34 cellular contexts compared by ENCODE assay signal in genomic region chr17:7094661-7095064, GRCh38. TPM values are rescaled to one million over a fixed set of nuclear protein-coding genes. Genes with fewer than 3 reads are reported as not detected.
DNase-seq lines count a peak whose midpoint lies in the region; ATAC-seq and TF ChIP-seq lines count a peak whose summit lies in the region.
"Had no signal": no experiment of that assay in that cellular context is flagged by ENCODE, and none has a peak within 500 bp of the region (broad histone marks: within the 10 kb centered on the region; RNA-seq: fewer than 3 reads in every experiment).

No MANE protein-coding gene starts in this region.

- H3K27ac ChIP-seq in upper lobe of right lung = no peak overlapping the region
- H3K27ac ChIP-seq: parathyroid adenoma, testis, uterus had no signal

- ATAC-seq in activated B cell treated with CpG ODN at 0.5 μM for 24 hours (ENCODE audit: low read depth) (no peak), naive B cell (ENCODE audit: low read depth in 2 of 2) (no peak), upper lobe of right lung (peak; percentile 11)
- ATAC-seq: activated CD8-positive, alpha-beta memory T cell treated with anti-CD3 and anti-CD28 coated beads, Interleukin-2, amount 10 ng/mL, durations not matched to agents 7 days and 5 days; body of pancreas; K562; stimulated activated effector memory CD8-positive, alpha-beta T cell treated with anti-CD3 and anti-CD28 coated beads, Interleukin-12 subunit alpha, Interleukin-12 subunit beta, amount 100 ng/mL, for 72 hours; WTC11 had no signal

- H3K4me1 Mint-ChIP-seq in activated B cell treated with CpG ODN at 0.5 μM for 24 hours (peaks cover 41% of the 10 kb centered on the region), naive B cell (peaks cover 27 to 55% (median 34%) of the 10 kb centered on the region in 3 donors)
- H3K4me1 Mint-ChIP-seq: activated CD8-positive, alpha-beta memory T cell treated with anti-CD3 and anti-CD28 coated beads, Interleukin-2, amount 10 ng/mL, durations not matched to agents 7 days and 5 days had no signal

- no peaks in the 10 kb centered on the region for H3K36me3 ChIP-seq in upper lobe of right lung
- H3K36me3 ChIP-seq: adrenal gland, HAP-1, uterus had no signal

- H3K9me3 Mint-ChIP-seq in activated B cell treated with CpG ODN at 0.5 μM for 24 hours = no peaks in the 10 kb centered on the region
- H3K9me3 Mint-ChIP-seq in naive B cell = peaks cover 0 to 3% (median 0%) of the 10 kb centered on the region in 7 donors
- H3K9me3 Mint-ChIP-seq: activated naive CD4-positive, alpha-beta T cell treated with anti-CD3 and anti-CD28 coated beads for 36 hours; stimulated activated effector memory CD8-positive, alpha-beta T cell treated with anti-CD3 and anti-CD28 coated beads, Interleukin-12 subunit alpha, Interleukin-12 subunit beta, amount 100 ng/mL, for 72 hours; WTC11 had no signal

- intact Hi-C loops in activated B cell treated with CpG ODN at 0.5 μM for 24 hours (cut with micrococcal nuclease) = loop anchor here (2.0 kb wide), 1 partner anchor 38 kb away; no protein-coding TSS in a partner anchor
- intact Hi-C loops in upper lobe of right lung (cut with DNase I) = no loop called here

- POLR2A ChIA-PET in activated B cell treated with CpG ODN at 0.5 μM for 24 hours (lab: Charles Lee) = interaction anchor here (0.6 kb wide), 1 partner anchor 51 kb away, joined by 5 read pairs; no protein-coding TSS in a partner anchor

- CTCF ChIA-PET in activated B cell treated with CpG ODN at 0.5 μM for 24 hours (lab: Charles Lee) = no interaction called here

- TF ChIP-seq CTCF in activated B cell treated with CpG ODN at 0.5 μM for 24 hours (IDR thresholded peaks at IDR 0.05) = no peak
- no peak for TF ChIP-seq CTCF in upper lobe of right lung (IDR thresholded peaks at IDR 0.05)

- H3K4me3 Mint-ChIP-seq in activated B cell treated with CpG ODN at 0.5 μM for 24 hours = peak overlapping the region; percentile 29
- peak overlapping the region; percentile 1 to 81 (median 68) for H3K4me3 Mint-ChIP-seq in naive B cell
- H3K4me3 Mint-ChIP-seq: activated CD8-positive, alpha-beta memory T cell treated with anti-CD3 and anti-CD28 coated beads, Interleukin-2, amount 10 ng/mL, durations not matched to agents 7 days and 5 days; activated naive CD4-positive, alpha-beta T cell treated with anti-CD3 and anti-CD28 coated beads for 36 hours; stimulated activated effector memory CD8-positive, alpha-beta T cell treated with anti-CD3 and anti-CD28 coated beads, Interleukin-12 subunit alpha, Interleukin-12 subunit beta, amount 100 ng/mL, for 72 hours; WTC11 had no signal

- H3K36me3 Mint-ChIP-seq in activated B cell treated with CpG ODN at 0.5 μM for 24 hours (ENCODE audit: low read depth) = no peaks in the 10 kb centered on the region
- H3K36me3 Mint-ChIP-seq in naive B cell = peaks cover 0 to 4% of the 10 kb centered on the region in 2 donors
- H3K36me3 Mint-ChIP-seq: activated CD8-positive, alpha-beta memory T cell treated with anti-CD3 and anti-CD28 coated beads, Interleukin-2, amount 10 ng/mL, durations not matched to agents 7 days and 5 days; stimulated activated effector memory CD8-positive, alpha-beta T cell treated with anti-CD3 and anti-CD28 coated beads, Interleukin-12 subunit alpha, Interleukin-12 subunit beta, amount 100 ng/mL, for 72 hours; WTC11 had no signal

- no peaks in the 10 kb centered on the region for H3K27me3 ChIP-seq in upper lobe of right lung
- H3K27me3 ChIP-seq: adrenal gland, body of pancreas, testis, uterus had no signal

- H3K4me1 ChIP-seq in upper lobe of right lung = no peaks in the 10 kb centered on the region
- H3K4me1 ChIP-seq: adrenal gland, body of pancreas, HAP-1, parathyroid adenoma, uterus had no signal

- in situ Hi-C loops in ACHN (cut with HindIII; ENCODE audit: low pct_ligation_motif_present, low pct_unique_long_range_greater_than_20kb, low sequenced_read_pairs) = no loop called here

- no peaks in the 10 kb centered on the region for H3K9me3 ChIP-seq in upper lobe of right lung
- H3K9me3 ChIP-seq: adrenal gland, body of pancreas, HAP-1, testis had no signal

- peak; percentile 43 for DNase-seq in activated effector memory CD4-positive, alpha-beta T cell treated with anti-CD3 and anti-CD28 coated beads, Interleukin-2, amount 50 U/mL, for 16 hours
- DNase-seq in activated effector memory CD4-positive, alpha-beta T cell treated with Interleukin-2 at 50 U/mL for 16 hours = no peak
- no peak for DNase-seq in activated B cell treated with CpG ODN at 0.5 μM for 24 hours
- no peak for DNase-seq in naive B cell
- no peak for DNase-seq in upper lobe of right lung
- DNase-seq in SW480 (ENCODE audit: low spot score) = no peak
- DNase-seq in superior temporal gyrus (ENCODE audit: extremely low spot score) = no peak
- no peak for DNase-seq in ACHN
- DNase-seq: 8988T; activated CD4-positive, alpha-beta T cell treated with anti-CD3 and anti-CD28 coated beads, Interleukin-2, amount 50 U/mL, for 1 hour; activated CD8-positive, alpha-beta memory T cell treated with anti-CD3 and anti-CD28 coated beads, Interleukin-2, amount 10 ng/mL, durations not matched to agents 7 days and 5 days; activated naive CD4-positive, alpha-beta T cell treated with anti-CD3 and anti-CD28 coated beads for 36 hours; activated T-cell treated with anti-CD3 and anti-CD28 coated beads, Interleukin-2, amount 50 U/mL, for 48 hours; adrenal gland; left ventricle myocardium superior; NCI-H1436; NCI-H345; OCI-M1; right cardiac atrium; SHP77 treated with DMSO at 0.1 percent for 48 hours; stimulated activated CD4-positive, alpha-beta T cell treated with anti-CD3 and anti-CD28 coated beads, Interleukin-4, amount 100 ng/mL, for 24 hours; SW 1271; testis; uterus had no signal

- no peak overlapping the region for H3K27ac Mint-ChIP-seq in activated B cell treated with CpG ODN at 0.5 μM for 24 hours
- H3K27ac Mint-ChIP-seq in naive B cell = peak overlapping the region; percentile 13 to 96 (median 84)
- H3K27ac Mint-ChIP-seq: activated CD8-positive, alpha-beta memory T cell treated with anti-CD3 and anti-CD28 coated beads, Interleukin-2, amount 10 ng/mL, durations not matched to agents 7 days and 5 days; activated naive CD4-positive, alpha-beta T cell treated with anti-CD3 and anti-CD28 coated beads for 36 hours; stimulated activated effector memory CD8-positive, alpha-beta T cell treated with anti-CD3 and anti-CD28 coated beads, Interleukin-12 subunit alpha, Interleukin-12 subunit beta, amount 100 ng/mL, for 72 hours; WTC11 had no signal

- H3K27me3 Mint-ChIP-seq in activated B cell treated with CpG ODN at 0.5 μM for 24 hours (peaks cover 4% of the 10 kb centered on the region), naive B cell (no peaks in the 10 kb centered on the region)

- H3K4me3 ChIP-seq in upper lobe of right lung = no peak overlapping the region
- H3K4me3 ChIP-seq: adrenal gland, body of pancreas, HAP-1, K562, testis, uterus had no signal

RNA-seq across cellular contexts. Expression of gene CLEC10A, which starts 14.6 kb away (rescaled TPM):
- total RNA-seq in activated B cell treated with CpG ODN at 0.5 μM for 24 hours = not detected in 2 replicates
- under 1 TPM in 1 of 6 donors, not detected in 5; 0.82 TPM for polyA plus RNA-seq in naive B cell (ENCODE audit: low read depth in 6 of 6)
- total RNA-seq in upper lobe of right lung = 12.6 TPM
- total RNA-seq: activated CD8-positive, alpha-beta memory T cell treated with anti-CD3 and anti-CD28 coated beads, Interleukin-2, amount 10 ng/mL, durations not matched to agents 7 days and 5 days; activated naive CD4-positive, alpha-beta T cell treated with anti-CD3 and anti-CD28 coated beads for 36 hours; G401; glomerular endothelial cell; MCF 10A; WTC11 had no signal
- polyA plus RNA-seq: neural cell had no signal

RNA-seq across cellular contexts. Expression of gene ASGR2, which starts 20.0 kb away (rescaled TPM):
- total RNA-seq in activated B cell treated with CpG ODN at 0.5 μM for 24 hours (not detected in 2 replicates), upper lobe of right lung (1.3 TPM)
- polyA plus RNA-seq in naive B cell (ENCODE audit: low read depth in 6 of 6) = not detected
- total RNA-seq: activated CD8-positive, alpha-beta memory T cell treated with anti-CD3 and anti-CD28 coated beads, Interleukin-2, amount 10 ng/mL, durations not matched to agents 7 days and 5 days; activated naive CD4-positive, alpha-beta T cell treated with anti-CD3 and anti-CD28 coated beads for 36 hours; body of pancreas; G401; glomerular endothelial cell; K562; MCF 10A; uterus had no signal
- polyA plus RNA-seq: K562, neural cell had no signal

RNA-seq across cellular contexts. Expression of gene SLC16A11, which starts 50.8 kb away (rescaled TPM):
- total RNA-seq in activated B cell treated with CpG ODN at 0.5 μM for 24 hours (3.6 and 4.2 TPM in 2 replicates), upper lobe of right lung (6.8 TPM)
- polyA plus RNA-seq in naive B cell (ENCODE audit: low read depth in 6 of 6) = 1 to 10 TPM in 5 of 6 donors, not detected in 1; 1.8 to 3.6 (median 2.3) TPM
- total RNA-seq: G401, K562, MCF 10A had no signal
- polyA plus RNA-seq: K562, neural cell had no signal

RNA-seq across cellular contexts. Expression of gene SLC16A13, which starts 58.8 kb away (rescaled TPM):
- total RNA-seq in activated B cell treated with CpG ODN at 0.5 μM for 24 hours (10.4 and 11.8 TPM in 2 replicates), upper lobe of right lung (10.1 TPM)
- polyA plus RNA-seq in naive B cell (ENCODE audit: low read depth in 6 of 6) = 1 to 10 TPM in 5 of 6 donors, under 1 TPM in 1; 0.66 to 3.0 (median 2.4) TPM
- polyA plus RNA-seq: neural cell had no signal

Comparison
In these comparisons a context has a peak if more than half of its experiments do, and no peak if none do; other contexts are left out.
1. RNA of gene CLEC10A, which starts 14.6 kb away (total RNA-seq): 12.6 TPM in upper lobe of right lung (single experiment); not detected in activated B cell treated with CpG ODN at 0.5 μM for 24 hours; every median in the first group is over 10 times any median in the second.